ENCODE assay signal across 1 cellular context in the genomic region with DNA sequence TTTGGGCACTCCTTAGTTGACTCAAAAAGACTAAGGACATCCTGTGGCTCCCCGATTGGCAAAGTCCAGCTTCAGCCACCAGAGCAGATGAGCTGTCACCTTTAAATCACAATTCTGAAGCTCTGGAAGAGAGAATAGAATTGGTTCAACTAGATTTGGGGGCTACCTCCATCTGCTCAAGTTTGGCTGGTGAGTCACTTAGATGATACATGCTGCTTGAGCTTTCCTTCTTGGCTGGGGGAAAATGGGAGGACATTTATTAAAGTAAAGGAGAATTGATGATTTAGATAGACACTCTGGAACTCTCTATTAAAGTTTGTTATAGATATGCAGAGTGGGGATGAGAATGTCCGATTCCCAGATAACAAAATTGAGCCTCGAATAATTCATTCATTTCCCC.
TF ChIP-seq lines count a peak whose summit lies in the region.

No MANE protein-coding gene starts in this region.

TF ChIP-seq in IMR-90, 13 proteins besides CTCF, POLR2A, EP300 and RAD21 (continued from another document):
- TF ChIP-seq, protein P1, sequence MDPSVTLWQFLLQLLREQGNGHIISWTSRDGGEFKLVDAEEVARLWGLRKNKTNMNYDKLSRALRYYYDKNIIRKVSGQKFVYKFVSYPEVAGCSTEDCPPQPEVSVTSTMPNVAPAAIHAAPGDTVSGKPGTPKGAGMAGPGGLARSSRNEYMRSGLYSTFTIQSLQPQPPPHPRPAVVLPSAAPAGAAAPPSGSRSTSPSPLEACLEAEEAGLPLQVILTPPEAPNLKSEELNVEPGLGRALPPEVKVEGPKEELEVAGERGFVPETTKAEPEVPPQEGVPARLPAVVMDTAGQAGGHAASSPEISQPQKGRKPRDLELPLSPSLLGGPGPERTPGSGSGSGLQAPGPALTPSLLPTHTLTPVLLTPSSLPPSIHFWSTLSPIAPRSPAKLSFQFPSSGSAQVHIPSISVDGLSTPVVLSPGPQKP (IDR thresholded peaks at IDR 0.05; ENCODE audit: borderline replicate concordance, low read depth, low read length): no peak
- no peak for TF ChIP-seq MXI1 (IDR thresholded peaks at IDR 0.05; ENCODE audit: borderline replicate concordance, low read depth, low read length)
- no peak for TF ChIP-seq CEBPB (IDR thresholded peaks at IDR 0.05; ENCODE audit: low read depth, low read length)
- no peak for TF ChIP-seq MAFK (IDR thresholded peaks at IDR 0.05; ENCODE audit: low read depth, low read length)
- no peak for TF ChIP-seq SMC3 (IDR thresholded peaks at IDR 0.05; ENCODE audit: low read depth, low read length)
- no peak for TF ChIP-seq USF2 (IDR thresholded peaks at IDR 0.05; ENCODE audit: low read depth, low read length)
- TF ChIP-seq MAZ (IDR thresholded peaks at IDR 0.05; ENCODE audit: borderline replicate concordance, low read depth, low read length): no peak
TF ChIP-seq in IMR-90: peak in this region for 0.
